13 cellular contexts compared by ENCODE assay signal in genomic region chr3:172259191-172259590, GRCh38.
A peak's percentile ranks its signal among the peaks of the same experiment; 100 is the strongest.
DNase-seq lines count a peak whose midpoint lies in the region; FAIRE-seq and TF ChIP-seq lines count a peak whose summit lies in the region.
"Had no signal": no experiment of that assay in that cellular context is flagged by ENCODE, and none has a peak within 500 bp of the region (broad histone marks: within the 10 kb centered on the region; RNA-seq: fewer than 3 reads in every experiment).

No MANE protein-coding gene starts in this region.

- H3K27me3 Mint-ChIP-seq in nephron (ENCODE audit: low read depth), result no peaks in the 10 kb centered on the region

- H3K4me1 Mint-ChIP-seq in nephron, result peaks cover 68% of the 10 kb centered on the region

- H3K9me3 ChIP-seq in adipocyte (ENCODE audit: control insufficient read depth, low read length), result no peaks in the 10 kb centered on the region
- no peaks in the 10 kb centered on the region for H3K9me3 ChIP-seq in transverse colon
- H3K9me3 ChIP-seq: spleen had no signal

- H3K9ac ChIP-seq in adipocyte (ENCODE audit: low read length), result peak overlapping the region; percentile 54

- H3K36me3 Mint-ChIP-seq in nephron (ENCODE audit: low read depth), result peaks cover 47% of the 10 kb centered on the region

- WGBS in transverse colon (ENCODE audit: low coverage in 1 of 2), 2 donors, result 78% methylated on average over 6 of the region's 6 CpGs; no CpG with 5 or more reads in 1 of the 2 donors

- no peak for TF ChIP-seq EP300 in transverse colon (IDR thresholded peaks at IDR 0.05; ENCODE audit: low read depth)

- H3K27ac Mint-ChIP-seq in nephron, result peak overlapping the region; percentile 97 to 98 (median 97)

- TF ChIP-seq CTCF in fibroblast of pulmonary artery (IDR thresholded peaks at IDR 0.05; ENCODE audit: low read length, missing control alignments) (no peak), nephron (IDR thresholded peaks at IDR 0.05; ENCODE audit: unreplicated experiment in 3 of 3) (no peak), transverse colon (IDR thresholded peaks at IDR 0.05) (no peak)

- in situ Hi-C loops in transverse colon (cut with MboI; ENCODE audit: low pct_ligation_motif_present in 1 of 4, low pct_unique_long_range_greater_than_20kb in 1 of 4, low sequenced_read_pairs in 3 of 4), result no loop called here

- peak overlapping the region in 2 of 3 experiments; percentile 4 to 47 for H3K4me3 Mint-ChIP-seq in nephron

- peak overlapping the region; percentile 52 to 84 (median 62) for H3K27ac ChIP-seq in transverse colon

- H3K36me3 ChIP-seq in adipocyte (ENCODE audit: control insufficient read depth, insufficient read depth, low read length, severe bottlenecking), result peaks cover 42% of the 10 kb centered on the region
- peaks cover 0 to under 1% (median 0%) of the 10 kb centered on the region in 4 donors for H3K36me3 ChIP-seq in transverse colon

- peak; percentile 44 for DNase-seq in adipocyte (ENCODE audit: low read depth)
- DNase-seq in fibroblast of pulmonary artery (ENCODE audit: low read depth), result peak; percentile 32
- no peak for DNase-seq in transverse colon
- no peak for DNase-seq in iPS-NIHi11 (ENCODE audit: low spot score)
- DNase-seq in activated CD4-positive, alpha-beta T cell treated with anti-CD3 and anti-CD28 coated beads, Interleukin-2, amount 50 U/mL, for 4 hours, result no peak
- no peak for DNase-seq in frontal cortex (ENCODE audit: low spot score in 2 of 2)
- DNase-seq: activated CD4-positive, alpha-beta T cell treated with anti-CD3 and anti-CD28 coated beads for 48 hours; midbrain; NCI-H2029; spleen had no signal

- H3K4me3 ChIP-seq in adipocyte (ENCODE audit: low read length), result peak overlapping the region; percentile 20
- no peak overlapping the region for H3K4me3 ChIP-seq in fibroblast of pulmonary artery (replicated peaks; ENCODE audit: low read depth, low read length)
- H3K4me3 ChIP-seq in transverse colon, result no peak overlapping the region
- H3K4me3 ChIP-seq: K562, spleen had no signal

- FAIRE-seq in frontal cortex (lab: Jason Lieb, UNC), result no peak
- FAIRE-seq: colon, K562 had no signal

- TF ChIP-seq POLR2A in transverse colon (IDR thresholded peaks at IDR 0.05), result no peak

- intact Hi-C loops in transverse colon (cut with DNase I; ENCODE audit: low total_unique reads), result no loop called here

- peaks cover 86% of the 10 kb centered on the region for H3K4me1 ChIP-seq in adipocyte (ENCODE audit: control insufficient read depth, insufficient read depth, low read length)
- peaks cover 8 to 42% (median 21%) of the 10 kb centered on the region in 4 donors for H3K4me1 ChIP-seq in transverse colon

- no peaks in the 10 kb centered on the region for H3K9me3 Mint-ChIP-seq in nephron

- H3K27me3 ChIP-seq in adipocyte (replicated peaks; ENCODE audit: control insufficient read depth, insufficient read depth, low read length), result no peaks in the 10 kb centered on the region
- H3K27me3 ChIP-seq in transverse colon, result no peaks in the 10 kb centered on the region
- H3K27me3 ChIP-seq: spleen had no signal

Comparison
In these comparisons a context has a peak if more than half of its experiments do, and no peak if none do; other contexts are left out.
1. DNase-seq: peak in adipocyte (single experiment) and fibroblast of pulmonary artery (single experiment); none in transverse colon (single experiment), iPS-NIHi11 (single experiment), activated CD4-positive, alpha-beta T cell treated with anti-CD3 and anti-CD28 coated beads, Interleukin-2, amount 50 U/mL, for 4 hours (0 of 2) and frontal cortex (0 of 2).